ENCODE assay signal across 3 cellular contexts in the genomic region with DNA sequence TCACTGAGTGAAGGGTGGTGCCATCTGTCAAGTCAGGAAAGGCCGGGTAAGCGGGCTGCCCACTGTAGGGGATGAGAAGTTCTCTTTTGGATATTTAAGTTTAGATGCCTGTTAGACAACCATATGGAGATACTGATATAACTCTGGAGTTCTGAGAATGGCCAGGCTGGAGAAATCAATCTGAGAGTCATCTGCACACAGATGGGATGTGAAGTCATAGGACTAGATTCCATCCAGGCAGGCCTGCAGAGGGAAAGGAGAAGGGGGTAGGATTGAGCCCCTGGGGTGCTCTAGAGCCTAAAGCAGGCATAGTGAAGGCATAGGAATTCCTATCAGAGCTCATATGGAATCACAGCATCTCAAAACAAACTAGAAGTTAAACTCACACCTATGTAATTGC.
TF ChIP-seq lines count a peak whose summit lies in the region.

No MANE protein-coding gene starts in this region.

TF ChIP-seq in liver, 16 proteins besides CTCF, POLR2A, EP300 and RAD21:
- TF ChIP-seq TAF1 (conservative IDR thresholded peaks at IDR 0.05) (no peak), NR2F2 (IDR thresholded peaks at IDR 0.05) (no peak), JUND (IDR thresholded peaks at IDR 0.05) (no peak), YY1 (IDR thresholded peaks at IDR 0.05) (no peak)

TF ChIP-seq in HepG2, 621 proteins besides CTCF, POLR2A, EP300 and RAD21:
- no peak for TF ChIP-seq RAD51 (IDR thresholded peaks at IDR 0.05; ENCODE audit: borderline replicate concordance)
- no peak for TF ChIP-seq RORA (CRISPR knock-in tag; IDR thresholded peaks at IDR 0.05)

TF ChIP-seq in SK-N-SH, 30 proteins besides CTCF, POLR2A, EP300 and RAD21:
- TF ChIP-seq GABPA (IDR thresholded peaks at IDR 0.05; ENCODE audit: low read depth) (no peak), YY1 (IDR thresholded peaks at IDR 0.05; ENCODE audit: low read depth) (no peak), POLR2AphosphoS5 (IDR thresholded peaks at IDR 0.05; ENCODE audit: low read depth, low read length) (no peak), FOXM1 (IDR thresholded peaks at IDR 0.05; ENCODE audit: low read depth) (no peak), TAF1 (IDR thresholded peaks at IDR 0.05; ENCODE audit: borderline replicate concordance, low read depth, low read length) (no peak), SMC3 (IDR thresholded peaks at IDR 0.05; ENCODE audit: low read depth, low read length) (no peak), ELF1 (IDR thresholded peaks at IDR 0.05) (no peak), CHD2 (IDR thresholded peaks at IDR 0.05; ENCODE audit: low read length, partially characterized antibody) (no peak), RFX5 (IDR thresholded peaks at IDR 0.05; ENCODE audit: low read length) (no peak)
